Comparison of ENCODE assay signal across 9 cellular contexts in genomic region chrX:119467433-119467832, GRCh38. TPM values are rescaled to one million over a fixed set of nuclear protein-coding genes. Genes with fewer than 3 reads are reported as not detected.
DNase-seq lines count a peak whose midpoint lies in the region; ATAC-seq and TF ChIP-seq lines count a peak whose summit lies in the region.
"Had no signal": no experiment of that assay in that cellular context is flagged by ENCODE, and none has a peak within 500 bp of the region (broad histone marks: within the 10 kb centered on the region; RNA-seq: fewer than 3 reads in every experiment).

No MANE protein-coding gene starts in this region.

- peak overlapping the region; percentile 85 for H3K4me3 Mint-ChIP-seq in activated CD4-positive, alpha-beta T cell treated with anti-CD3 and anti-CD28 coated beads, Interleukin-2, amount 10 ng/mL, durations not matched to agents 7 days and 5 days

- no peak for TF ChIP-seq EP300 in sigmoid colon (IDR thresholded peaks at IDR 0.05)

- H2AFZ ChIP-seq in Loucy (ENCODE audit: low read length) = no peak overlapping the region

- CTCF ChIA-PET in activated CD4-positive, alpha-beta T cell treated with anti-CD3 and anti-CD28 coated beads, Interleukin-2, amount 10 ng/mL, durations not matched to agents 7 days and 5 days (lab: Charles Lee) = interaction anchor here (0.7 to 0.8 kb wide), 2 partner anchors 11 to 402 kb away, joined by 3 read pairs; no protein-coding TSS in a partner anchor

- H4K20me1 ChIP-seq in Loucy (ENCODE audit: insufficient read depth, low read length, poor library complexity, severe bottlenecking) = peaks cover 15% of the 10 kb centered on the region

- peak overlapping the region in 29 of 59 donors; percentile 5 to 96 (median 71) for H3K27ac ChIP-seq in dorsolateral prefrontal cortex
- peak overlapping the region in 3 of 4 donors; percentile 96 to 99 (median 96) for H3K27ac ChIP-seq in sigmoid colon
- no peak overlapping the region for H3K27ac ChIP-seq in colonic mucosa

- intact Hi-C loops in dorsolateral prefrontal cortex (cut with DNase I) (loop anchor here in 1 of 2 donors (5.0 to 10.0 kb wide), 3 partner anchors 40 to 230 kb away; partner anchors contain the start of gene PGRMC1), sigmoid colon (cut with DNase I) (loop anchor here (5.0 kb wide), 1 partner anchor 230 kb away; the partner anchor contains the start of gene PGRMC1), colonic mucosa (cut with DNase I) (loop anchor here (5.0 kb wide), 1 partner anchor 70 kb away; the partner anchor contains the start of gene SLC25A43)

- no peak for TF ChIP-seq POLR2A in sigmoid colon (IDR thresholded peaks at IDR 0.05)

- H3K9me3 Mint-ChIP-seq in activated CD4-positive, alpha-beta T cell treated with anti-CD3 and anti-CD28 coated beads, Interleukin-2, amount 10 ng/mL, durations not matched to agents 7 days and 5 days = no peaks in the 10 kb centered on the region
- H3K9me3 Mint-ChIP-seq: activated T-helper 2 cell treated with anti-CD3 and anti-CD28 coated beads, Interferon-gamma antibody, Interleukin-2, Interleukin-4, amounts not matched to agents 10 μg/mL and 5 μg/mL and 100 μg/mL, durations not matched to agents 14 hours and 24 hours and 36 hours had no signal

- TF ChIP-seq CTCF in Loucy (conservative IDR thresholded peaks at IDR 0.05; ENCODE audit: low read length) (no peak), dorsolateral prefrontal cortex (IDR thresholded peaks at IDR 0.05 in 54 of 56, conservative IDR thresholded peaks at IDR 0.05 in 2 of 56; ENCODE audit: low read depth in 1 of 56, partially characterized antibody in 56 of 56) (no peak), sigmoid colon (IDR thresholded peaks at IDR 0.05) (no peak), colonic mucosa (IDR thresholded peaks at IDR 0.05) (no peak)

- POLR2A ChIA-PET in activated CD4-positive, alpha-beta T cell treated with anti-CD3 and anti-CD28 coated beads, Interleukin-2, amount 10 ng/mL, durations not matched to agents 7 days and 5 days (lab: Charles Lee) = no interaction called here

- peak overlapping the region; percentile 97 for H3K4me3 ChIP-seq in Loucy (ENCODE audit: low read length, poor library complexity, severe bottlenecking)
- peak overlapping the region in 52 of 59 donors; percentile 28 to 88 (median 73) for H3K4me3 ChIP-seq in dorsolateral prefrontal cortex
- peak overlapping the region in 1 of 4 donors; percentile 80 for H3K4me3 ChIP-seq in sigmoid colon
- H3K4me3 ChIP-seq in colonic mucosa = no peak overlapping the region

- H3K9ac ChIP-seq in Loucy (ENCODE audit: low read depth, low read length, poor library complexity, severe bottlenecking) (peak overlapping the region; percentile 68), colonic mucosa (ENCODE audit: low read depth in 2 of 2, low read length in 2 of 2) (peak overlapping the region in 1 of 2 donors; percentile 62)

- no peaks in the 10 kb centered on the region for H3K27me3 Mint-ChIP-seq in activated CD4-positive, alpha-beta T cell treated with anti-CD3 and anti-CD28 coated beads, Interleukin-2, amount 10 ng/mL, durations not matched to agents 7 days and 5 days

- no peaks in the 10 kb centered on the region for H3K9me2 ChIP-seq in Loucy (replicated peaks; ENCODE audit: low read depth, low read length)

- WGBS in sigmoid colon, 2 donors = 60 to 92% methylated on average over 6 of the region's 6 CpGs

- ATAC-seq in GM21360 (IDR thresholded peaks at IDR 0.05; ENCODE audit: unreplicated experiment) = no peak

- peaks cover 23% of the 10 kb centered on the region for H3K36me3 Mint-ChIP-seq in activated CD4-positive, alpha-beta T cell treated with anti-CD3 and anti-CD28 coated beads, Interleukin-2, amount 10 ng/mL, durations not matched to agents 7 days and 5 days (ENCODE audit: low read depth)

- DNase-seq in activated CD4-positive, alpha-beta T cell treated with anti-CD3 and anti-CD28 coated beads, Interleukin-2, amount 10 ng/mL, durations not matched to agents 7 days and 5 days = no peak
- DNase-seq in activated CD4-positive, alpha-beta T cell treated with anti-CD3 and anti-CD28 coated beads, Interleukin-2, amount 50 U/mL, for 1 hour = no peak
- DNase-seq in dorsolateral prefrontal cortex (no peak), sigmoid colon (no peak), colonic mucosa (no peak), cerebellar cortex (ENCODE audit: low spot score) (no peak)

- H3K79me2 ChIP-seq in Loucy (ENCODE audit: insufficient read depth, low read length) = peaks cover 22% of the 10 kb centered on the region

- no peaks in the 10 kb centered on the region for H3F3A ChIP-seq in Loucy (ENCODE audit: low read depth)

- H3K4me2 ChIP-seq in Loucy (ENCODE audit: low read depth, low read length, poor library complexity, severe bottlenecking) = peak overlapping the region; percentile 79

- H3K4me1 ChIP-seq in Loucy (ENCODE audit: insufficient read depth, low read length, poor library complexity, severe bottlenecking) (no peaks in the 10 kb centered on the region), sigmoid colon (peaks cover 0 to 12% (median 2%) of the 10 kb centered on the region in 4 donors), colonic mucosa (no peaks in the 10 kb centered on the region)

- H3K27ac Mint-ChIP-seq in activated CD4-positive, alpha-beta T cell treated with anti-CD3 and anti-CD28 coated beads, Interleukin-2, amount 10 ng/mL, durations not matched to agents 7 days and 5 days = no peak overlapping the region

- H3K36me3 ChIP-seq in Loucy (ENCODE audit: insufficient read depth, low read length) (peaks cover 21% of the 10 kb centered on the region; the same call in 1 of the 2 replicates), sigmoid colon (peaks cover 0 to 17% (median 4%) of the 10 kb centered on the region in 4 donors), colonic mucosa (no peaks in the 10 kb centered on the region)

- H3K4me1 Mint-ChIP-seq in activated CD4-positive, alpha-beta T cell treated with anti-CD3 and anti-CD28 coated beads, Interleukin-2, amount 10 ng/mL, durations not matched to agents 7 days and 5 days = peaks cover 22% of the 10 kb centered on the region

- H3K27me3 ChIP-seq in Loucy (ENCODE audit: insufficient read depth, low read length, poor library complexity, severe bottlenecking) = peaks cover 5% of the 10 kb centered on the region
- peaks cover 0 to 14% (median 0%) of the 10 kb centered on the region in 45 donors for H3K27me3 ChIP-seq in dorsolateral prefrontal cortex
- peaks cover 0 to 4% (median 0%) of the 10 kb centered on the region in 3 donors for H3K27me3 ChIP-seq in sigmoid colon
- H3K27me3 ChIP-seq in colonic mucosa = no peaks in the 10 kb centered on the region

- H3K9me3 ChIP-seq in Loucy (ENCODE audit: insufficient read depth, low read depth, low read length) (no peaks in the 10 kb centered on the region), sigmoid colon (no peaks in the 10 kb centered on the region), colonic mucosa (no peaks in the 10 kb centered on the region)

RNA-seq across cellular contexts. Expression of gene SLC25A5, which starts 0.8 kb away (rescaled TPM):
- total RNA-seq in activated CD4-positive, alpha-beta T cell treated with anti-CD3 and anti-CD28 coated beads, Interleukin-2, amount 10 ng/mL, durations not matched to agents 7 days and 5 days = 100 to 1,000 TPM; 425 to 426 TPM
- total RNA-seq in dorsolateral prefrontal cortex (100 to 1,000 TPM; 115 to 275 (median 184) TPM), sigmoid colon (100 to 1,000 TPM; 269 to 356 (median 336) TPM), colonic mucosa (1,000 to 10,000 TPM; 1,091 to 1,162 TPM)
- polyA plus RNA-seq in sigmoid colon = 1,000 to 10,000 TPM in 2 of 3 donors, 100 to 1,000 TPM in 1; 934 to 2,420 (median 1,374) TPM
